In the genomic region with DNA sequence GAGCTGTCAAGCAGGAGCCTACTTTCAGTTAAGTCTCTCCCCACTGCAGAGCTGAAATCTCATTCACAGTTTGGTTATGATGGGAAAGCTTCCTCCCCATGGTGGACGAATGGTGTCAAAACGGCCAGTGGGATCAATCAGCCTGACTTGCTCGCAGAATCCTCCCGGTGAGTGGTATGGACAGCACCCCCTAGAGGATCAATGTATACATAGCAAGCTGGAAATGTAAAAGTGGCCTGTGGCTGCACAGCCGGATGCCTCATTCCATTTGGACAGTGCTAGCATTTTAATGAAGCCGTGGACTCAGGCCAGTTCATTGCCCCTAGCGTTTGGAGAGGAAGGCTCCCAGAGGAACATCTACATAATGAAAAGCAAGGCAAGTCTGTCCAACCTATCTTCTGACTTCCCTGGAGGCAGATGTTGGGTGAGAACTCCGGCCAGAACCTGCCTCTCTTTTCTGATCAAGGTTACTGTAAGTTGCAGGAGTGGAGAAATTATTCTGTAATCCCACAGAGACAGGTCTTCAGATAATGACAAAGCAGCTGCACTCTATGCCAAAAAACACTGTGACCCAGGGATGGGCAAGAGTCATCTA, we compare ENCODE assay signal across 8 cellular contexts.
DNase-seq lines count a peak whose midpoint lies in the region; ATAC-seq and TF ChIP-seq lines count a peak whose summit lies in the region.

No MANE protein-coding gene starts in this region.

- DNase-seq in GM10248 (ENCODE audit: extremely low spot score) (peak; percentile 52), inferior parietal cortex (ENCODE audit: extremely low spot score) (peak; percentile 66), left colon (no peak)
- DNase-seq in Jurkat, Clone E6-1 (ENCODE audit: low read depth, low spot score) = peak; percentile 12
- DNase-seq in activated naive CD4-positive, alpha-beta T cell treated with anti-CD3 and anti-CD28 coated beads, Interleukin-2, amount 50 U/mL, for 16 hours = no peak

- intact Hi-C loops in left colon (cut with DNase I, micrococcal nuclease) = no loop called here

- no peak overlapping the region for H3K4me3 ChIP-seq in Jurkat, Clone E6-1 (ENCODE audit: low read length)
- no peak overlapping the region for H3K4me3 ChIP-seq in WI38 (ENCODE audit: low read depth, low read length)

- ATAC-seq in HG03139 (IDR thresholded peaks at IDR 0.05; ENCODE audit: unreplicated experiment) (no peak), HG03565 (IDR thresholded peaks at IDR 0.05; ENCODE audit: unreplicated experiment) (no peak), left colon (no peak)

- CTCF ChIA-PET in GM10248 (lab: Yijun Ruan, JAX) = interaction anchor here (0.7 to 7.3 kb wide), 19 partner anchors 13 to 564 kb away, joined by 3 to 57 read pairs (median 5); no protein-coding TSS in a partner anchor

- TF ChIP-seq CTCF in GM10248 (IDR thresholded peaks at IDR 0.05; ENCODE audit: control extremely low read depth, extremely low read depth, low read depth, missing control alignments) (peak; percentile 39), WI38 (IDR thresholded peaks at IDR 0.05; ENCODE audit: low read depth, low read length) (peak; percentile 75)

- POLR2A ChIA-PET in GM10248 (lab: Yijun Ruan, JAX) = no interaction called here

Comparison
In these comparisons a context has a peak if more than half of its experiments do, and no peak if none do; other contexts are left out.
1. DNase-seq: peak in GM10248 (single experiment), Jurkat, Clone E6-1 (single experiment) and inferior parietal cortex (single experiment); none in activated naive CD4-positive, alpha-beta T cell treated with anti-CD3 and anti-CD28 coated beads, Interleukin-2, amount 50 U/mL, for 16 hours (single experiment) and left colon (0 of 2).